Comparison of ENCODE assay signal across 8 cellular contexts in the genomic region with DNA sequence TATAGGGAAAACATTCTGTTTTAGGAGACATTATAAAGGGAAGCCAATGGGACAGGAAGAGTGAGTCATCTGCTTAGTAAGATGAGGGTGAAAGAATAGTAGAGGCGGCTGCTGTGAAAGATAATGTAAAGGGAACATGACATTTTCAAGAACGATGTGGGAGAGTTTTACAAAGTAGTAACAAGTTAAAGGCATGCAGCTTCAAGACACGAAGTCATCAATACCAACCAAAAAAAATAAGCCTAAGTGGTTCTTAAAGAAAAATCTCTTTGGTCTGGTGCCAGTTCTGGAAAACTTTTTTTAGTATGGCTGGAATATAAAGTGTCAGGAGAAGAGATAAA. TPM values are rescaled to one million over a fixed set of nuclear protein-coding genes. Genes with fewer than 3 reads are reported as not detected.
DNase-seq lines count a peak whose midpoint lies in the region; ATAC-seq and TF ChIP-seq lines count a peak whose summit lies in the region.

No MANE protein-coding gene starts in this region.

- H3K4me1 Mint-ChIP-seq in activated CD4-positive, alpha-beta T cell treated with anti-CD3 and anti-CD28 coated beads, Interleukin-2, amount 10 ng/mL, durations not matched to agents 7 days and 5 days: peaks cover 73% of the 10 kb centered on the region
- peaks cover 78% of the 10 kb centered on the region for H3K4me1 Mint-ChIP-seq in activated CD8-positive, alpha-beta T cell treated with anti-CD3 and anti-CD28 coated beads, Interleukin-2, amount 10 ng/mL, durations not matched to agents 7 days and 5 days (ENCODE audit: low read depth)

- peaks cover 68% of the 10 kb centered on the region for H3K36me3 Mint-ChIP-seq in activated CD4-positive, alpha-beta T cell treated with anti-CD3 and anti-CD28 coated beads, Interleukin-2, amount 10 ng/mL, durations not matched to agents 7 days and 5 days (ENCODE audit: low read depth)
- peaks cover 76% of the 10 kb centered on the region for H3K36me3 Mint-ChIP-seq in activated CD8-positive, alpha-beta T cell treated with anti-CD3 and anti-CD28 coated beads, Interleukin-2, amount 10 ng/mL, durations not matched to agents 7 days and 5 days (ENCODE audit: low read depth)

- TF ChIP-seq POLR2A in heart left ventricle (IDR thresholded peaks at IDR 0.05) (no peak), uterus (IDR thresholded peaks at IDR 0.05) (no peak)

- H3K4me3 ChIP-seq in heart left ventricle (no peak overlapping the region), stomach smooth muscle (ENCODE audit: low read length in 2 of 2) (no peak overlapping the region), uterus (no peak overlapping the region)

- H3K4me3 Mint-ChIP-seq in activated CD4-positive, alpha-beta T cell treated with anti-CD3 and anti-CD28 coated beads, Interleukin-2, amount 10 ng/mL, durations not matched to agents 7 days and 5 days: peak overlapping the region; percentile 0
- no peak overlapping the region for H3K4me3 Mint-ChIP-seq in activated CD8-positive, alpha-beta T cell treated with anti-CD3 and anti-CD28 coated beads, Interleukin-2, amount 10 ng/mL, durations not matched to agents 7 days and 5 days

- no peak for DNase-seq in activated CD4-positive, alpha-beta T cell treated with anti-CD3 and anti-CD28 coated beads, Interleukin-2, amount 10 ng/mL, durations not matched to agents 7 days and 5 days
- no peak for DNase-seq in activated CD4-positive, alpha-beta T cell treated with anti-CD3 and anti-CD28 coated beads, Interleukin-2, amount 50 U/mL, for 1 hour
- DNase-seq in activated CD8-positive, alpha-beta T cell treated with anti-CD3 and anti-CD28 coated beads, Interleukin-2, amount 10 ng/mL, durations not matched to agents 7 days and 5 days: no peak
- DNase-seq in heart left ventricle (no peak), NCI-H446 treated with DMSO at 0.1 percent for 48 hours (lab: John Stamatoyannopoulos, UW) (no peak), uterus (no peak)

- no peak for TF ChIP-seq CTCF in heart left ventricle (IDR thresholded peaks at IDR 0.05)
- TF ChIP-seq CTCF in uterus (IDR thresholded peaks at IDR 0.05): no peak

- H3K27me3 ChIP-seq in heart left ventricle (no peaks in the 10 kb centered on the region), stomach smooth muscle (ENCODE audit: control insufficient read depth in 1 of 2, insufficient read depth in 2 of 2, low read length in 2 of 2) (no peaks in the 10 kb centered on the region), uterus (no peaks in the 10 kb centered on the region)

- H3K9me3 ChIP-seq in heart left ventricle: no peaks in the 10 kb centered on the region
- no peaks in the 10 kb centered on the region for H3K9me3 ChIP-seq in stomach smooth muscle (ENCODE audit: control insufficient read depth in 2 of 2, low read length in 2 of 2)
- no peaks in the 10 kb centered on the region for H3K9me3 ChIP-seq in uterus

- ATAC-seq in activated CD8-positive, alpha-beta T cell treated with anti-CD3 and anti-CD28 coated beads, Interleukin-2, amount 10 ng/mL, durations not matched to agents 7 days and 5 days: peak; percentile 50
- peak in 3 of 4 donors; percentile 31 to 53 (median 39) for ATAC-seq in heart left ventricle
- no peak for ATAC-seq in HG03280 (IDR thresholded peaks at IDR 0.05; ENCODE audit: unreplicated experiment)

- peaks cover 3 to 87% (median 63%) of the 10 kb centered on the region in 12 donors for H3K4me1 ChIP-seq in heart left ventricle
- H3K4me1 ChIP-seq in stomach smooth muscle (ENCODE audit: control insufficient read depth, insufficient read depth, low read length): peaks cover 2% of the 10 kb centered on the region
- peaks cover 0 to 5% of the 10 kb centered on the region in 2 donors for H3K4me1 ChIP-seq in uterus

- H3K9ac ChIP-seq in stomach smooth muscle (ENCODE audit: low read length in 2 of 2): no peak overlapping the region

- intact Hi-C loops in heart left ventricle (cut with DNase I): no loop called here
- intact Hi-C loops in uterus (cut with DNase I; ENCODE audit: low total_unique reads): no loop called here

- CTCF ChIA-PET in activated CD4-positive, alpha-beta T cell treated with anti-CD3 and anti-CD28 coated beads, Interleukin-2, amount 10 ng/mL, durations not matched to agents 7 days and 5 days (lab: Charles Lee): no interaction called here
- CTCF ChIA-PET in activated CD8-positive, alpha-beta T cell treated with anti-CD3 and anti-CD28 coated beads, Interleukin-2, amount 10 ng/mL, durations not matched to agents 7 days and 5 days (lab: Charles Lee): interaction anchor here (0.8 to 12.5 kb wide), 4 partner anchors 14 to 69 kb away, joined by 3 to 94 read pairs (median 6); no protein-coding TSS in a partner anchor

- H3K36me3 ChIP-seq in heart left ventricle (peaks cover 0 to 96% (median 86%) of the 10 kb centered on the region in 9 donors), stomach smooth muscle (ENCODE audit: control insufficient read depth in 2 of 2, insufficient read depth in 2 of 2, low read length in 2 of 2) (peaks cover 38 to 44% of the 10 kb centered on the region in 2 donors), uterus (no peaks in the 10 kb centered on the region)

- peak overlapping the region; percentile 25 to 79 (median 66) for H3K27ac ChIP-seq in heart left ventricle
- peak overlapping the region; percentile 64 for H3K27ac ChIP-seq in stomach smooth muscle (ENCODE audit: low read length)
- H3K27ac ChIP-seq in uterus: peak overlapping the region in 1 of 2 donors; percentile 51

- H3K9me3 Mint-ChIP-seq in activated CD4-positive, alpha-beta T cell treated with anti-CD3 and anti-CD28 coated beads, Interleukin-2, amount 10 ng/mL, durations not matched to agents 7 days and 5 days: no peaks in the 10 kb centered on the region
- no peaks in the 10 kb centered on the region for H3K9me3 Mint-ChIP-seq in activated CD8-positive, alpha-beta T cell treated with anti-CD3 and anti-CD28 coated beads, Interleukin-2, amount 10 ng/mL, durations not matched to agents 7 days and 5 days (ENCODE audit: insufficient read depth)

- WGBS in heart left ventricle, 4 donors: 5 to 9% (median 6%) methylated on average over 3 of the region's 3 CpGs

- H3K27me3 Mint-ChIP-seq in activated CD4-positive, alpha-beta T cell treated with anti-CD3 and anti-CD28 coated beads, Interleukin-2, amount 10 ng/mL, durations not matched to agents 7 days and 5 days: no peaks in the 10 kb centered on the region
- H3K27me3 Mint-ChIP-seq in activated CD8-positive, alpha-beta T cell treated with anti-CD3 and anti-CD28 coated beads, Interleukin-2, amount 10 ng/mL, durations not matched to agents 7 days and 5 days (ENCODE audit: low read depth): no peaks in the 10 kb centered on the region

- peak overlapping the region; percentile 84 for H3K27ac Mint-ChIP-seq in activated CD4-positive, alpha-beta T cell treated with anti-CD3 and anti-CD28 coated beads, Interleukin-2, amount 10 ng/mL, durations not matched to agents 7 days and 5 days
- H3K27ac Mint-ChIP-seq in activated CD8-positive, alpha-beta T cell treated with anti-CD3 and anti-CD28 coated beads, Interleukin-2, amount 10 ng/mL, durations not matched to agents 7 days and 5 days: peak overlapping the region; percentile 59

- POLR2A ChIA-PET in activated CD4-positive, alpha-beta T cell treated with anti-CD3 and anti-CD28 coated beads, Interleukin-2, amount 10 ng/mL, durations not matched to agents 7 days and 5 days (lab: Charles Lee): no interaction called here
- POLR2A ChIA-PET in activated CD8-positive, alpha-beta T cell treated with anti-CD3 and anti-CD28 coated beads, Interleukin-2, amount 10 ng/mL, durations not matched to agents 7 days and 5 days (lab: Charles Lee): no interaction called here

RNA-seq across cellular contexts. Expression of gene GSTO1, which starts 6.1 kb away (rescaled TPM):
- total RNA-seq in activated CD4-positive, alpha-beta T cell treated with anti-CD3 and anti-CD28 coated beads, Interleukin-2, amount 10 ng/mL, durations not matched to agents 7 days and 5 days: 100 to 1,000 TPM; 129 to 139 TPM
- 100 to 1,000 TPM; 114 to 119 TPM for total RNA-seq in activated CD8-positive, alpha-beta T cell treated with anti-CD3 and anti-CD28 coated beads, Interleukin-2, amount 10 ng/mL, durations not matched to agents 7 days and 5 days
- total RNA-seq in heart left ventricle (100 to 1,000 TPM; 194 to 372 (median 209) TPM), uterus (100 to 1,000 TPM in 2 of 4 donors, 10 to 100 TPM in 2; 54.7 to 131 (median 102) TPM)
- polyA plus RNA-seq in heart left ventricle: 100 to 1,000 TPM; 434 to 699 TPM

RNA-seq across cellular contexts. Expression of gene GSTO2, which starts 8.2 kb away (rescaled TPM):
- total RNA-seq in activated CD4-positive, alpha-beta T cell treated with anti-CD3 and anti-CD28 coated beads, Interleukin-2, amount 10 ng/mL, durations not matched to agents 7 days and 5 days: 1 to 10 TPM in 1 of 2 experiments, under 1 TPM in 1; 0.81 to 1.3 TPM
- total RNA-seq in activated CD8-positive, alpha-beta T cell treated with anti-CD3 and anti-CD28 coated beads, Interleukin-2, amount 10 ng/mL, durations not matched to agents 7 days and 5 days: 1 to 10 TPM in 1 of 2 experiments, under 1 TPM in 1; 0.94 to 1.2 TPM
- total RNA-seq in heart left ventricle (1 to 10 TPM in 2 of 9 donors, under 1 TPM in 7; 0.59 to 1.9 (median 0.94) TPM), uterus (10 to 100 TPM in 1 of 4 donors, 1 to 10 TPM in 1, under 1 TPM in 1, not detected in 1; under 0.01 to 10.6 (median 5.6) TPM)
- under 1 TPM; 0.46 to 0.61 TPM for polyA plus RNA-seq in heart left ventricle

RNA-seq across cellular contexts. Expression of gene CFAP43, which starts 28.6 kb away (rescaled TPM):
- not detected for total RNA-seq in activated CD4-positive, alpha-beta T cell treated with anti-CD3 and anti-CD28 coated beads, Interleukin-2, amount 10 ng/mL, durations not matched to agents 7 days and 5 days
- total RNA-seq in activated CD8-positive, alpha-beta T cell treated with anti-CD3 and anti-CD28 coated beads, Interleukin-2, amount 10 ng/mL, durations not matched to agents 7 days and 5 days: under 1 TPM in 1 of 2 experiments, not detected in 1; 0.18 TPM
- under 1 TPM in 3 of 9 donors, not detected in 6; 0.19 to 0.84 (median 0.25) TPM for total RNA-seq in heart left ventricle
- under 1 TPM; 0.11 TPM for polyA plus RNA-seq in heart left ventricle
- 10 to 100 TPM in 1 of 4 donors, 1 to 10 TPM in 3; 3.1 to 23.8 (median 3.8) TPM for total RNA-seq in uterus
